ENCODE assay signal across 21 cellular contexts in the genomic region with DNA sequence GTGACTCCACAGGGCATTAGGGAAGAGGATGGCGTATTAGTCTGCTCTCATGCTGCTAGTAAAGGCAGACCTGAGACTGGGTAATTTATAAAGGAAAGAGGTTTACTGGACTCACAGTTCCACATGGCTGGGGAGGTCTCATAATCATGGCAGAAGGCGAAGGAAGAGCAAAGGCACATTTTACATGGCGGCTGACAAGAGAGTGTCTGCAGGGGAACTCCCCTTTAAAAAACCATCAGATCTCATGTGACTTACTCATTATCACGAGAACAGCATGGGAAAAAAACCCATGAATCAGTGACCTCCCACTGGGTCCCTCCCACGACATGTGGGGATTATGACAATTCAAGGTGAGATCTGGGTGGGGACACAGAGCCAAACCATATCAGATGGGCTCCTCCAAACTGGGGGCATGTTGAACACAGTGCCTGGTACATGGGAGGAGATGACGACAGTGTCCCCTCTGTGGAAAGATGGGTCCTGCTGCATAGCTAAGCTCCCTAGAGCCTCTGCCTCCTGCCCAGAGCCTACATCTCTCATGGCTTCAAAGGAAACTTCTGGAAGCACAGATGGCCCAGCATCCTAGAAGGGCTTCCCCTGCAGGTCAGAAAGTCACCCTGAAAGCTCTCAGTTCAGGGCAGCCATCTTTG. TPM values are rescaled to one million over a fixed set of nuclear protein-coding genes. Genes with fewer than 3 reads are reported as not detected.
DNase-seq lines count a peak whose midpoint lies in the region; ATAC-seq and TF ChIP-seq lines count a peak whose summit lies in the region.
"Had no signal": no experiment of that assay in that cellular context is flagged by ENCODE, and none has a peak within 500 bp of the region (broad histone marks: within the 10 kb centered on the region; RNA-seq: fewer than 3 reads in every experiment).

No MANE protein-coding gene starts in this region.

- H3K27me3 Mint-ChIP-seq in activated CD8-positive, alpha-beta memory T cell treated with anti-CD3 and anti-CD28 coated beads, Interleukin-2, amount 10 ng/mL, durations not matched to agents 7 days and 5 days: no peaks in the 10 kb centered on the region
- no peaks in the 10 kb centered on the region for H3K27me3 Mint-ChIP-seq in HFFc6 (ENCODE audit: insufficient read depth)
- no peaks in the 10 kb centered on the region for H3K27me3 Mint-ChIP-seq in activated T-helper 17 cell treated with anti-CD3 and anti-CD28 coated beads, Interleukin-2, amount 50 U/mL, for 72 hours
- no peaks in the 10 kb centered on the region for H3K27me3 Mint-ChIP-seq in neural crest cell (ENCODE audit: low read depth)

- no peak overlapping the region for H3K27ac Mint-ChIP-seq in activated CD8-positive, alpha-beta memory T cell treated with anti-CD3 and anti-CD28 coated beads, Interleukin-2, amount 10 ng/mL, durations not matched to agents 7 days and 5 days
- H3K27ac Mint-ChIP-seq in HFFc6 (peak overlapping the region; percentile 58; the same call in 1 of the 2 replicates), neural crest cell (ENCODE audit: unreplicated experiment) (peak overlapping the region; percentile 31)
- no peak overlapping the region for H3K27ac Mint-ChIP-seq in activated T-helper 17 cell treated with anti-CD3 and anti-CD28 coated beads, Interleukin-2, amount 50 U/mL, for 72 hours
- H3K27ac Mint-ChIP-seq: GM23338 had no signal

- ATAC-seq in activated CD8-positive, alpha-beta memory T cell treated with anti-CD3 and anti-CD28 coated beads, Interleukin-2, amount 10 ng/mL, durations not matched to agents 7 days and 5 days: no peak
- no peak for ATAC-seq in activated T-helper 17 cell treated with anti-CD3 and anti-CD28 coated beads, Interleukin-2, amount 50 U/mL, for 72 hours (replicated peaks)
- ATAC-seq in HG03139 (IDR thresholded peaks at IDR 0.05; ENCODE audit: unreplicated experiment) (no peak), HG03520 (IDR thresholded peaks at IDR 0.05; ENCODE audit: unreplicated experiment) (no peak)
- ATAC-seq: body of pancreas, GM23338 had no signal

- H3K9me3 Mint-ChIP-seq in activated CD8-positive, alpha-beta memory T cell treated with anti-CD3 and anti-CD28 coated beads, Interleukin-2, amount 10 ng/mL, durations not matched to agents 7 days and 5 days (ENCODE audit: low read depth): peaks cover 3% of the 10 kb centered on the region
- peaks cover 5% of the 10 kb centered on the region for H3K9me3 Mint-ChIP-seq in HFFc6
- peaks cover 5% of the 10 kb centered on the region for H3K9me3 Mint-ChIP-seq in activated T-helper 17 cell treated with anti-CD3 and anti-CD28 coated beads, Interleukin-2, amount 50 U/mL, for 72 hours
- H3K9me3 Mint-ChIP-seq in neural crest cell: peaks cover 4% of the 10 kb centered on the region

- TF ChIP-seq CTCF in HFFc6 (IDR thresholded peaks at IDR 0.05) (no peak), neural crest cell (conservative IDR thresholded peaks at IDR 0.05) (no peak)

- H3K36me3 Mint-ChIP-seq in activated CD8-positive, alpha-beta memory T cell treated with anti-CD3 and anti-CD28 coated beads, Interleukin-2, amount 10 ng/mL, durations not matched to agents 7 days and 5 days: no peaks in the 10 kb centered on the region
- peaks cover 76% of the 10 kb centered on the region for H3K36me3 Mint-ChIP-seq in HFFc6 (ENCODE audit: low read depth)
- no peaks in the 10 kb centered on the region for H3K36me3 Mint-ChIP-seq in activated T-helper 17 cell treated with anti-CD3 and anti-CD28 coated beads, Interleukin-2, amount 50 U/mL, for 72 hours (ENCODE audit: low read depth)
- H3K36me3 Mint-ChIP-seq in neural crest cell (ENCODE audit: low read depth): peaks cover 5% of the 10 kb centered on the region

- no peak overlapping the region for H3K4me3 Mint-ChIP-seq in activated CD8-positive, alpha-beta memory T cell treated with anti-CD3 and anti-CD28 coated beads, Interleukin-2, amount 10 ng/mL, durations not matched to agents 7 days and 5 days
- H3K4me3 Mint-ChIP-seq in HFFc6 (no peak overlapping the region), neural crest cell (no peak overlapping the region)
- peak overlapping the region; percentile 39 for H3K4me3 Mint-ChIP-seq in activated T-helper 17 cell treated with anti-CD3 and anti-CD28 coated beads, Interleukin-2, amount 50 U/mL, for 72 hours
- H3K4me3 Mint-ChIP-seq: GM23338 had no signal

- H3K4me1 Mint-ChIP-seq in activated CD8-positive, alpha-beta memory T cell treated with anti-CD3 and anti-CD28 coated beads, Interleukin-2, amount 10 ng/mL, durations not matched to agents 7 days and 5 days: peaks cover 28% of the 10 kb centered on the region
- H3K4me1 Mint-ChIP-seq in HFFc6 (ENCODE audit: low read depth) (peaks cover 67% of the 10 kb centered on the region), neural crest cell (peaks cover 9% of the 10 kb centered on the region)
- peaks cover 27% of the 10 kb centered on the region for H3K4me1 Mint-ChIP-seq in activated T-helper 17 cell treated with anti-CD3 and anti-CD28 coated beads, Interleukin-2, amount 50 U/mL, for 72 hours

- CTCF ChIA-PET in activated CD8-positive, alpha-beta memory T cell treated with anti-CD3 and anti-CD28 coated beads, Interleukin-2, amount 10 ng/mL, durations not matched to agents 7 days and 5 days (lab: Charles Lee): no interaction called here

- DNase-seq in activated CD8-positive, alpha-beta memory T cell treated with anti-CD3 and anti-CD28 coated beads, Interleukin-2, amount 50 U/mL, for 48 hours: peak; percentile 30
- DNase-seq in activated CD8-positive, alpha-beta memory T cell treated with anti-CD3 and anti-CD28 coated beads, Interleukin-2, amount 10 ng/mL, durations not matched to agents 7 days and 5 days: no peak
- no peak for DNase-seq in HFFc6
- DNase-seq in neural crest cell (ENCODE audit: low read depth, low spot score): no peak
- DNase-seq in NCI-H1417 (lab: John Stamatoyannopoulos, UW): no peak
- DNase-seq: body of pancreas; cerebellar nuclear complex; DMS53; effector CD4-positive, alpha-beta T cell; kidney glomerular epithelial cell; NCI-H187 treated with DMSO at 0.1 percent for 48 hours; NCI-H748 treated with DMSO at 0.1 percent for 48 hours; RPMI8226 had no signal

RNA-seq across cellular contexts. Expression of gene MYEOV, which starts 46.1 kb away (rescaled TPM):
- not detected for total RNA-seq in activated CD8-positive, alpha-beta memory T cell treated with anti-CD3 and anti-CD28 coated beads, Interleukin-2, amount 10 ng/mL, durations not matched to agents 7 days and 5 days
- total RNA-seq in HFFc6 (2021; fragmentation: NEBNext Ultra II Directional; extraction: Animal tissue kit (Norgen Biotek cat#: 25700)): 10 to 100 TPM; 55.5 to 93.3 (median 79.9) TPM
- total RNA-seq in activated T-helper 17 cell treated with anti-CD3 and anti-CD28 coated beads, Interleukin-2, amount 50 U/mL, for 72 hours: under 1 TPM in 1 of 2 donors, not detected in 1; 0.82 TPM
- 0.16 and 0.35 TPM in 2 replicates for total RNA-seq in neural crest cell
- total RNA-seq: lung microvascular endothelial cell; SK-MEL-5; T-helper 1 cell treated with Interleukin-12 subunit alpha and Interleukin-12 subunit beta and Interleukin-4 antibody, amounts not matched to agents 30 ng/mL and 1 ng/mL, for 36 hours; temporal lobe had no signal

Comparison
In these comparisons a context has a peak if more than half of its experiments do, and no peak if none do; other contexts are left out.
1. H3K27ac Mint-ChIP-seq: peak in HFFc6 (single experiment) and neural crest cell (single experiment); none in activated CD8-positive, alpha-beta memory T cell treated with anti-CD3 and anti-CD28 coated beads, Interleukin-2, amount 10 ng/mL, durations not matched to agents 7 days and 5 days (single experiment) and activated T-helper 17 cell treated with anti-CD3 and anti-CD28 coated beads, Interleukin-2, amount 50 U/mL, for 72 hours (single experiment).
2. RNA of gene MYEOV, which starts 46.1 kb away (total RNA-seq): 55.5 to 93.3 TPM in HFFc6; 0.82 TPM in activated T-helper 17 cell treated with anti-CD3 and anti-CD28 coated beads, Interleukin-2, amount 50 U/mL, for 72 hours, 0.16 to 0.35 TPM in neural crest cell and not detected in activated CD8-positive, alpha-beta memory T cell treated with anti-CD3 and anti-CD28 coated beads, Interleukin-2, amount 10 ng/mL, durations not matched to agents 7 days and 5 days; every median in the first group is over 10 times any median in the second.